ENCODE assay signal across 1 cellular context in the genomic region with DNA sequence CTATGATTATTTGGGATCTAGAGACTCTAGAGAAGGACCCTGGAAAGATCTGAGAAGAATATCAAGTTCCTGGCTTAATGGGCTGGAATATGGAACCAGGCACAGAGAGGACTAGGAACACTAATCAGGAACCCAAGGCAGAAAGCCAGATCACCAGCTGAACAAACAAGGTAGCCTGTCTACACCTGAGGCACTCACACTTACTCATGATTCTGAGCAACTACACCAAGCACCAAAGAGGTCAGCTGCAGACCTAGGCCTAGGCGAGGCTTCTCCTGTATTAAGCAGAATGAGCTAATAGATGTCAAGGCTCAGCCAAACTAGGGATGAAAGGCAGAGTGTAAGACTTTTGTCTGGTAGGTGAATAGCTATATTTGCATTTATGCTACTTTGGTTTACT.
TF ChIP-seq lines count a peak whose summit lies in the region.

No MANE protein-coding gene starts in this region.

TF ChIP-seq in GM23338, 12 proteins besides CTCF, POLR2A, EP300 and RAD21 (continued from another document):
- TF ChIP-seq, protein P1, sequence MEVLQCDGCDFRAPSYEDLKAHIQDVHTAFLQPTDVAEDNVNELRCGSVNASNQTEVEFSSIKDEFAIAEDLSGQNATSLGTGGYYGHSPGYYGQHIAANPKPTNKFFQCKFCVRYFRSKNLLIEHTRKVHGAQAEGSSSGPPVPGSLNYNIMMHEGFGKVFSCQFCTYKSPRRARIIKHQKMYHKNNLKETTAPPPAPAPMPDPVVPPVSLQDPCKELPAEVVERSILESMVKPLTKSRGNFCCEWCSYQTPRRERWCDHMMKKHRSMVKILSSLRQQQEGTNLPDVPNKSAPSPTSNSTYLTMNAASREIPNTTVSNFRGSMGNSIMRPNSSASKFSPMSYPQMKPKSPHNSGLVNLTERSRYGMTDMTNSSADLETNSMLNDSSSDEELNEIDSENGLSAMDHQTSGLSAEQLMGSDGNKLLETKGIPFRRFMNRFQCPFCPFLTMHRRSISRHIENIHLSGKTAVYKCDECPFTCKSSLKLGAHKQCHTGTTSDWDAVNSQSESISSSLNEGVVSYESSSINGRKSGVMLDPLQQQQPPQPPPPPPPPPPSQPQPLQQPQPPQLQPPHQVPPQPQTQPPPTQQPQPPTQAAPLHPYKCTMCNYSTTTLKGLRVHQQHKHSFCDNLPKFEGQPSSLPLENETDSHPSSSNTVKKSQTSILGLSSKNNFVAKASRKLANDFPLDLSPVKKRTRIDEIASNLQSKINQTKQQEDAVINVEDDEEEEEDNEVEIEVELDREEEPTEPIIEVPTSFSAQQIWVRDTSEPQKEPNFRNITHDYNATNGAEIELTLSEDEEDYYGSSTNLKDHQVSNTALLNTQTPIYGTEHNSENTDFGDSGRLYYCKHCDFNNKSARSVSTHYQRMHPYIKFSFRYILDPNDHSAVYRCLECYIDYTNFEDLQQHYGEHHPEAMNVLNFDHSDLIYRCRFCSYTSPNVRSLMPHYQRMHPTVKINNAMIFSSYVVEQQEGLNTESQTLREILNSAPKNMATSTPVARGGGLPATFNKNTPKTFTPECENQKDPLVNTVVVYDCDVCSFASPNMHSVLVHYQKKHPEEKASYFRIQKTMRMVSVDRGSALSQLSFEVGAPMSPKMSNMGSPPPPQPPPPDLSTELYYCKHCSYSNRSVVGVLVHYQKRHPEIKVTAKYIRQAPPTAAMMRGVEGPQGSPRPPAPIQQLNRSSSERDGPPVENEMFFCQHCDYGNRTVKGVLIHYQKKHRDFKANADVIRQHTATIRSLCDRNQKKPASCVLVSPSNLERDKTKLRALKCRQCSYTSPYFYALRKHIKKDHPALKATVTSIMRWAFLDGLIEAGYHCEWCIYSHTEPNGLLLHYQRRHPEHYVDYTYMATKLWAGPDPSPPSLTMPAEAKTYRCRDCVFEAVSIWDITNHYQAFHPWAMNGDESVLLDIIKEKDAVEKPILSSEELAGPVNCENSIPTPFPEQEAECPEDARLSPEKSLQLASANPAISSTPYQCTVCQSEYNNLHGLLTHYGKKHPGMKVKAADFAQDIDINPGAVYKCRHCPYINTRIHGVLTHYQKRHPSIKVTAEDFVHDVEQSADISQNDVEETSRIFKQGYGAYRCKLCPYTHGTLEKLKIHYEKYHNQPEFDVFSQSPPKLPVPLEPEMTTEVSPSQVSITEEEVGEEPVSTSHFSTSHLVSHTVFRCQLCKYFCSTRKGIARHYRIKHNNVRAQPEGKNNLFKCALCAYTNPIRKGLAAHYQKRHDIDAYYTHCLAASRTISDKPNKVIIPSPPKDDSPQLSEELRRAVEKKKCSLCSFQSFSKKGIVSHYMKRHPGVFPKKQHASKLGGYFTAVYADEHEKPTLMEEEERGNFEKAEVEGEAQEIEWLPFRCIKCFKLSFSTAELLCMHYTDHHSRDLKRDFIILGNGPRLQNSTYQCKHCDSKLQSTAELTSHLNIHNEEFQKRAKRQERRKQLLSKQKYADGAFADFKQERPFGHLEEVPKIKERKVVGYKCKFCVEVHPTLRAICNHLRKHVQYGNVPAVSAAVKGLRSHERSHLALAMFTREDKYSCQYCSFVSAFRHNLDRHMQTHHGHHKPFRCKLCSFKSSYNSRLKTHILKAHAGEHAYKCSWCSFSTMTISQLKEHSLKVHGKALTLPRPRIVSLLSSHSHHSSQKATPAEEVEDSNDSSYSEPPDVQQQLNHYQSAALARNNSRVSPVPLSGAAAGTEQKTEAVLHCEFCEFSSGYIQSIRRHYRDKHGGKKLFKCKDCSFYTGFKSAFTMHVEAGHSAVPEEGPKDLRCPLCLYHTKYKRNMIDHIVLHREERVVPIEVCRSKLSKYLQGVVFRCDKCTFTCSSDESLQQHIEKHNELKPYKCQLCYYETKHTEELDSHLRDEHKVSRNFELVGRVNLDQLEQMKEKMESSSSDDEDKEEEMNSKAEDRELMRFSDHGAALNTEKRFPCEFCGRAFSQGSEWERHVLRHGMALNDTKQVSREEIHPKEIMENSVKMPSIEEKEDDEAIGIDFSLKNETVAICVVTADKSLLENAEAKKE (CRISPR knock-in tag; IDR thresholded peaks at IDR 0.05) = no peak
- TF ChIP-seq ZNF331 (CRISPR knock-in tag; IDR thresholded peaks at IDR 0.05; ENCODE audit: low read depth) (no peak), CREB1 (CRISPR knock-in tag; IDR thresholded peaks at IDR 0.05; ENCODE audit: low read depth) (no peak), JUNB (IDR thresholded peaks at IDR 0.05; ENCODE audit: unreplicated experiment) (no peak), ZNF114 (CRISPR knock-in tag; IDR thresholded peaks at IDR 0.05) (no peak), EZH2 (IDR thresholded peaks at IDR 0.05; ENCODE audit: low read depth, unreplicated experiment) (no peak), NANOG (IDR thresholded peaks at IDR 0.05; ENCODE audit: borderline replicate concordance) (no peak), EZH2phosphoT487 (IDR thresholded peaks at IDR 0.05; ENCODE audit: unreplicated experiment) (no peak)
- TF ChIP-seq, protein P2, sequence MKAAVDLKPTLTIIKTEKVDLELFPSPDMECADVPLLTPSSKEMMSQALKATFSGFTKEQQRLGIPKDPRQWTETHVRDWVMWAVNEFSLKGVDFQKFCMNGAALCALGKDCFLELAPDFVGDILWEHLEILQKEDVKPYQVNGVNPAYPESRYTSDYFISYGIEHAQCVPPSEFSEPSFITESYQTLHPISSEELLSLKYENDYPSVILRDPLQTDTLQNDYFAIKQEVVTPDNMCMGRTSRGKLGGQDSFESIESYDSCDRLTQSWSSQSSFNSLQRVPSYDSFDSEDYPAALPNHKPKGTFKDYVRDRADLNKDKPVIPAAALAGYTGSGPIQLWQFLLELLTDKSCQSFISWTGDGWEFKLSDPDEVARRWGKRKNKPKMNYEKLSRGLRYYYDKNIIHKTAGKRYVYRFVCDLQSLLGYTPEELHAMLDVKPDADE (IDR thresholded peaks at IDR 0.05) = no peak
